Comparison of ENCODE assay signal across 8 cellular contexts in the genomic region with DNA sequence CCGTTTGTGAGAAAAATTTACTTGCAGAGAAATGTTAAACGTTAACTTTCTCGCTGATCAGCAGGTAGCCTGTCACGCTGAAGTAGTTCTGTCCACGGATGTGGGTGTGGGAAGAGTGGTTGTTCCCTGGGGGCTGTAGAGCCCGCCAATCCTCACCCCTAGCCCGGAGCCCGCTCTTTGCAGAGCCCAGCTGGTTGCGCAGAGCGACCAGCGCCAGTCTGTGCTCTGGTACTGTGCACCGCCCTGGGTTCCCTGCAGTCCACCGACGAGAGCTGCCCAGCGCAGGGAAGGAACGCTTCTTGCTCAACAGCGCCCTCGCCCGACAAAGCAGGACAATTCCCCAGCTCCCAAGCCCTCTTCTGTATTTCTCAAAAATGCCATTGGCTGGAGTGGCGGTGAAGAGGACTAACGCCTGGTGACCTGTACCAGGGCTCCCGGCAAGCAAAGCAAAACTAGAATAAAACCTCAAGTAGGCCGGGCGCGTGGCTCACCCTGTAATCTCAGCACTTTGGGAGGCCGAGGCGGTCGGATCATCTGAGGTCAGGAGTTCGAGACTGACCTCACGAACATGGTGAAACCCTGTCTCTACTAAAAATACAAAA. TPM values are rescaled to one million over a fixed set of nuclear protein-coding genes. Genes with fewer than 3 reads are reported as not detected.
DNase-seq lines count a peak whose midpoint lies in the region; ATAC-seq and TF ChIP-seq lines count a peak whose summit lies in the region.

No MANE protein-coding gene starts in this region.

- H3K4me1 Mint-ChIP-seq in CD14-positive monocyte = peaks cover 11% of the 10 kb centered on the region
- peaks cover 9% of the 10 kb centered on the region for H3K4me1 Mint-ChIP-seq in activated CD8-positive, alpha-beta T cell treated with anti-CD3 and anti-CD28 coated beads for 36 hours (ENCODE audit: low read depth)

- TF ChIP-seq CTCF in CD14-positive monocyte (IDR thresholded peaks at IDR 0.05) = peak; percentile 87
- peak; percentile 88 for TF ChIP-seq CTCF in activated CD8-positive, alpha-beta T cell treated with anti-CD3 and anti-CD28 coated beads for 36 hours (IDR thresholded peaks at IDR 0.05)

- intact Hi-C loops in CD14-positive monocyte (cut with micrococcal nuclease) = loop anchor here in 1 of 2 donors (2.0 kb wide), 1 partner anchor 71 kb away; no protein-coding TSS in a partner anchor
- intact Hi-C loops in activated CD8-positive, alpha-beta T cell treated with anti-CD3 and anti-CD28 coated beads for 36 hours (cut with micrococcal nuclease) = loop anchor here (2.0 kb wide), 1 partner anchor 71 kb away; no protein-coding TSS in a partner anchor

- ATAC-seq in GM19397 (IDR thresholded peaks at IDR 0.05; ENCODE audit: unreplicated experiment) (peak; percentile 97), HG03571 (IDR thresholded peaks at IDR 0.05; ENCODE audit: unreplicated experiment) (peak; percentile 95)
- peak; percentile 92 for ATAC-seq in activated CD8-positive, alpha-beta T cell treated with anti-CD3 and anti-CD28 coated beads for 36 hours

- H3K36me3 Mint-ChIP-seq in CD14-positive monocyte = no peaks in the 10 kb centered on the region
- no peaks in the 10 kb centered on the region for H3K36me3 Mint-ChIP-seq in activated CD8-positive, alpha-beta T cell treated with anti-CD3 and anti-CD28 coated beads for 36 hours (ENCODE audit: low read depth)

- H3K9me3 Mint-ChIP-seq in CD14-positive monocyte = peaks cover 0 to 18% (median 11%) of the 10 kb centered on the region in 7 donors
- no peaks in the 10 kb centered on the region for H3K9me3 Mint-ChIP-seq in activated CD8-positive, alpha-beta T cell treated with anti-CD3 and anti-CD28 coated beads for 36 hours

- H3K27me3 Mint-ChIP-seq in CD14-positive monocyte (ENCODE audit: low read depth in 3 of 3) = peaks cover 56 to 68% (median 58%) of the 10 kb centered on the region in 3 donors
- peaks cover 38% of the 10 kb centered on the region for H3K27me3 Mint-ChIP-seq in activated CD8-positive, alpha-beta T cell treated with anti-CD3 and anti-CD28 coated beads for 36 hours

- no peak overlapping the region for H3K27ac Mint-ChIP-seq in CD14-positive monocyte
- no peak overlapping the region for H3K27ac Mint-ChIP-seq in activated CD8-positive, alpha-beta T cell treated with anti-CD3 and anti-CD28 coated beads for 36 hours

- DNase-seq in CD14-positive monocyte (ENCODE audit: low spot score) (peak; percentile 70), NCI-H774 (lab: John Stamatoyannopoulos, UW) (peak; percentile 95), medulla oblongata (ENCODE audit: extremely low spot score) (peak; percentile 90)
- DNase-seq in activated CD8-positive, alpha-beta T cell treated with anti-CD3 and anti-CD28 coated beads for 36 hours = peak; percentile 81
- peak; percentile 68 for DNase-seq in effector CD4-positive, alpha-beta T cell
- peak; percentile 56 for DNase-seq in stimulated activated CD8-positive, alpha-beta memory T cell treated with anti-CD3 and anti-CD28 coated beads, Interleukin-12 subunit alpha, Interleukin-12 subunit beta, amount 100 ng/mL, for 4 hours (ENCODE audit: low read depth)

- POLR2A ChIA-PET in activated CD8-positive, alpha-beta T cell treated with anti-CD3 and anti-CD28 coated beads for 36 hours (lab: Charles Lee) = no interaction called here

- CTCF ChIA-PET in activated CD8-positive, alpha-beta T cell treated with anti-CD3 and anti-CD28 coated beads for 36 hours (lab: Charles Lee) = interaction anchor here (1.0 to 3.3 kb wide), 31 partner anchors 9 to 399 kb away, joined by 3 to 14 read pairs (median 4); no protein-coding TSS in a partner anchor

- H3K4me3 Mint-ChIP-seq in CD14-positive monocyte = peak overlapping the region; percentile 51 to 87
- H3K4me3 Mint-ChIP-seq in activated CD8-positive, alpha-beta T cell treated with anti-CD3 and anti-CD28 coated beads for 36 hours = peak overlapping the region; percentile 56

RNA-seq across cellular contexts. Expression of a gene that starts 3.3 kb away (rescaled TPM):
- not detected for polyA plus RNA-seq in CD14-positive monocyte
- total RNA-seq in activated CD8-positive, alpha-beta T cell treated with anti-CD3 and anti-CD28 coated beads for 36 hours = not detected

RNA-seq across cellular contexts. Expression of a gene that starts 43.4 kb away (rescaled TPM):
- 1 to 10 TPM; 2.2 to 3.1 TPM for polyA plus RNA-seq in CD14-positive monocyte
- 10 to 100 TPM; 12.5 to 15.5 TPM for total RNA-seq in activated CD8-positive, alpha-beta T cell treated with anti-CD3 and anti-CD28 coated beads for 36 hours

Comparison
In these comparisons a context has a peak if more than half of its experiments do, and no peak if none do; other contexts are left out.
1. Peak in every context shown above with its lines: DNase-seq and ATAC-seq.